Comparison of ENCODE assay signal across 9 cellular contexts in the genomic region with DNA sequence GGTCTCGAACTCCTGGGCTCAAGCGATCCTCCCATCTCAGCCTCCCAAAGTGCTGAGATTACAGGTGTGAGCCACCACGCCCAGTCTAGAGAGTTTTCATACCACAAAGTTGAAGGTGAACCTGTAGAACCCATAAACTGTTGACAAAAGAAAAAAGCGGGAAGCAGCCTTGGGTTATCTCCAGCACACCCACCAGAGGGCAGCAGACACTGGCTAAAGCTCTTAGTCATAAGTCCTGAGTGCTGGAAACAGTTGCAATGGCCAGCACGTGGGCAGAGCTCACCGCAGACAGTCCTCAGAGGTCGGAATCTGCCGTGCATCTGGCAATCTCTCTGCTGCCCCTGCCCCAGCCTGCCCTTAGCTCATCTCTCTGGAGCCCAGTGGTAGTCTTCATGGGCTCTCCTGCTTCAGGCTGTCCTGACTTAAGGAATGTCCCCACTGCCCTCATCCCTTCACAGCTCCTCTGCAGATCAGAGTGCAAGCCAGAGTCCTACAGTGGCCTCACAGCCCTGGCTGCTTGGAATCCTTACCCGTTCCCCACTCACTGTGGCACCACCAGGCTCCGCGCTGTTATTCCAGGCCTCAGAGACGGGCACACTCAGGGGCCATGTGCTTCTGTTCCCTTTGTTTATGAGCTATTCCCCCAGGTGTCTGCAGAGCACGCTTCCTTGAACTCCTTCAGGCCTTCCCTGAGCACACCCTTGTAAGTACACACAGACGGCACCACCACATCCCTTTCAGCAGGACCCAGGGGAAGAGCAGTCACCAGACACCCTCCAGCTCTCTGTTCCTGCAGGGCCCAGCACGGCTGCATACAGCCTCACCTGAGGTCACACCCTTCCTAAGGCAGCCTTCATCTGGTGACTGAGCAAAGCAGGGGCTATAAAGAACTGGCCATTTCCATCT. TPM values are rescaled to one million over a fixed set of nuclear protein-coding genes. Genes with fewer than 3 reads are reported as not detected.
A peak's percentile ranks its signal among the peaks of the same experiment; 100 is the strongest.
DNase-seq lines count a peak whose midpoint lies in the region; ATAC-seq, FAIRE-seq and TF ChIP-seq lines count a peak whose summit lies in the region.
"Had no signal": no experiment of that assay in that cellular context is flagged by ENCODE, and none has a peak within 500 bp of the region (broad histone marks: within the 10 kb centered on the region; RNA-seq: fewer than 3 reads in every experiment).

No MANE protein-coding gene starts in this region.

- H3K27me3 Mint-ChIP-seq in T-cell, result no peaks in the 10 kb centered on the region
- H3K27me3 Mint-ChIP-seq: activated naive CD4-positive, alpha-beta T cell treated with anti-CD3 and anti-CD28 coated beads, Interleukin-2, amount 50 U/mL, for 24 hours had no signal

- H3K4me3 Mint-ChIP-seq in T-cell, result no peak overlapping the region
- H3K4me3 Mint-ChIP-seq: activated naive CD4-positive, alpha-beta T cell treated with anti-CD3 and anti-CD28 coated beads, Interleukin-2, amount 50 U/mL, for 24 hours had no signal

- DNase-seq in COLO668 (lab: John Stamatoyannopoulos, UW; ENCODE audit: unreplicated experiment) (peak; percentile 80), H54 (ENCODE audit: insufficient read length, low spot score) (peak; percentile 73), NCI-H1694 treated with DMSO at 0.1 percent for 48 hours (lab: John Stamatoyannopoulos, UW) (peak; percentile 48), T-cell (peak; percentile 25 to 73 (median 57)), amniotic epithelial cell (ENCODE audit: low read depth) (peak; percentile 90), left ventricle myocardium superior (peak; percentile 83), retina (peak; percentile 90)

- no peak for TF ChIP-seq POLR2A in H54 (IDR thresholded peaks at IDR 0.05; ENCODE audit: low read depth, low read length)

- no peaks in the 10 kb centered on the region for H3K36me3 Mint-ChIP-seq in T-cell
- H3K36me3 Mint-ChIP-seq: activated naive CD4-positive, alpha-beta T cell treated with anti-CD3 and anti-CD28 coated beads, Interleukin-2, amount 50 U/mL, for 24 hours had no signal

- H3K4me1 Mint-ChIP-seq in T-cell, result peaks cover 0 to 3% (median 0%) of the 10 kb centered on the region in 3 donors
- H3K4me1 Mint-ChIP-seq: activated naive CD4-positive, alpha-beta T cell treated with anti-CD3 and anti-CD28 coated beads, Interleukin-2, amount 50 U/mL, for 24 hours had no signal

- no peaks in the 10 kb centered on the region for H3K9me3 Mint-ChIP-seq in T-cell
- H3K9me3 Mint-ChIP-seq: activated naive CD4-positive, alpha-beta T cell treated with anti-CD3 and anti-CD28 coated beads, Interleukin-2, amount 50 U/mL, for 24 hours had no signal

- CTCF ChIA-PET in T-cell (lab: Charles Lee), result interaction anchor here (0.5 to 2.0 kb wide), 14 partner anchors 259 to 1946 kb away, joined by 3 to 10 read pairs (median 4); no protein-coding TSS in a partner anchor

- ATAC-seq in T-cell (replicated peaks in 1 of 4) (peak; percentile 85 to 93 (median 87)), left ventricle myocardium superior (peak; percentile 97), GM21390 (IDR thresholded peaks at IDR 0.05; ENCODE audit: unreplicated experiment) (no peak)

- no peak overlapping the region for H3K27ac Mint-ChIP-seq in T-cell
- H3K27ac Mint-ChIP-seq: activated naive CD4-positive, alpha-beta T cell treated with anti-CD3 and anti-CD28 coated beads, Interleukin-2, amount 50 U/mL, for 24 hours had no signal

- peak; percentile 48 for FAIRE-seq in H54 (lab: Jason Lieb, UNC)

- intact Hi-C loops in left ventricle myocardium superior (cut with micrococcal nuclease), result loop anchor here (1.0 kb wide), 1 partner anchor 267 kb away; no protein-coding TSS in a partner anchor

- POLR2A ChIA-PET in T-cell (lab: Charles Lee), result no interaction called here

RNA-seq across cellular contexts. Expression of a gene that starts 8.8 kb away (rescaled TPM):
- 10 to 100 TPM; 22.3 to 31.4 (median 27.2) TPM for total RNA-seq in T-cell
- 18.5 TPM for total RNA-seq in left ventricle myocardium superior

RNA-seq across cellular contexts. Expression of a gene that starts 46.6 kb away (rescaled TPM):
- total RNA-seq in T-cell (100 to 1,000 TPM in 2 of 5 donors, 10 to 100 TPM in 3; 86.6 to 108 (median 95.3) TPM), left ventricle myocardium superior (53.0 TPM)

RNA-seq across cellular contexts. Expression of a gene that starts 56.3 kb away (rescaled TPM):
- total RNA-seq in T-cell (under 1 TPM; 0.12 to 0.75 (median 0.36) TPM), left ventricle myocardium superior (0.59 TPM)
